8 cellular contexts compared by ENCODE assay signal in the genomic region with DNA sequence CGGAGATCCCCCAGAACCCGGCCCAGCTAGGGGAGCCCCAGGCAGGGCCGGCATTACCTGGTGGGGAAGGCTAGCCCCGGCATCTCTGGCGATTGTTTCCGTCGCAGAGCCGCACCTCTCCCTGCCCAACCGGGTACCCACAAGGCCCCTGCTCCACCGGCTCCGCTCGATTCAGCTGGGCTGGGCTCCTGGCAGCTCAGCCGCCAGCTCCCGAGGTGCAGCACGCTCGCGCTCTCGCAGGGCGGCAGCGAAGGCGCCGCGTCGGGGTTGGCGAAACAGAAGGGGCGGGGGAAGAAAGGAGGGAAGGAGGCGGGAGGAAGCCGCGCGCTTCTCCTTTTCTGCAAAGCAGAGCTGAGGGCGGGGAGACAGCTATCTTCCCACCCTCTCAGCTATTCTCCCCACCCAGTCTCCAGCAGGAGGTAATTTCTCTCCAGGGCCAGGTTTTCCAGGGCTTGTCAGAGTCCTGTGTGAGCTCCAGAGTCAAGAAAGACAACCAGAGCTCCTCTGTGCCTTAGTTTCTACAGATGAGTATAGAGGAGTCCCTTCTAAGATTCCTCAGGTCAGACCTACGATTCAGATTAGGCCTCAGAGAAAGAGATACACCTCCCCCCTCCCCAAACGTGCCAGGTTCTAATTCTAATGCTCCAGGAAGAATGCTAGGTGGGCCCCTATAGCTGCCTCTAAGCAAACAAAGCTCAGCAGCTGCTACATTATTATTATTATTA.
DNase-seq lines count a peak whose midpoint lies in the region; ATAC-seq, FAIRE-seq and TF ChIP-seq lines count a peak whose summit lies in the region.

No MANE protein-coding gene starts in this region.

- WGBS in body of pancreas, 2 donors: 3 to 8% methylated on average over 16 to 33 of the region's 33 CpGs

- H3K27me3 ChIP-seq in body of pancreas: no peaks in the 10 kb centered on the region

- no peaks in the 10 kb centered on the region for H3K36me3 ChIP-seq in body of pancreas (replicated peaks in 1 of 2; ENCODE audit: insufficient read depth in 1 of 2, low read depth in 2 of 2)

- H3K4me1 ChIP-seq in body of pancreas: peaks cover 28% of the 10 kb centered on the region

- H3K27ac ChIP-seq in body of pancreas: peak overlapping the region; percentile 2 to 23 (median 12)

- intact Hi-C loops in body of pancreas (cut with DNase I): no loop called here

- peak in 2 of 3 donors; percentile 34 to 35 for TF ChIP-seq POLR2A in body of pancreas (IDR thresholded peaks at IDR 0.05)

- DNase-seq in ELR (ENCODE audit: low read depth) (peak; percentile 90), LHCN-M2 (ENCODE audit: low read depth) (peak; percentile 83), body of pancreas (peak; percentile 81 to 89 (median 86)), skeletal muscle cell (ENCODE audit: low read depth) (peak; percentile 60), NCI-H2196 treated with DMSO at 0.1 percent for 48 hours (lab: John Stamatoyannopoulos, UW; ENCODE audit: unreplicated experiment) (no peak)

- TF ChIP-seq CTCF in body of pancreas (IDR thresholded peaks at IDR 0.05): peak in 3 of 7 experiments; percentile 22 to 32 (median 27)

- H3K4me3 ChIP-seq in body of pancreas: no peak overlapping the region
- peak overlapping the region; percentile 44 for H3K4me3 ChIP-seq in iPS-11a (ENCODE audit: low read depth, low read length)
- peak overlapping the region; percentile 70 for H3K4me3 ChIP-seq in skeletal muscle cell (ENCODE audit: low read depth, low read length)

- peak; percentile 3 for FAIRE-seq in TTC549 (lab: Jason Lieb, UNC)

- H3K9me3 ChIP-seq in body of pancreas: no peaks in the 10 kb centered on the region

- peak; percentile 93 for ATAC-seq in GM21825 (IDR thresholded peaks at IDR 0.05; ENCODE audit: unreplicated experiment)
- peak; percentile 89 for ATAC-seq in body of pancreas

Comparison
In these comparisons a context has a peak if more than half of its experiments do, and no peak if none do; other contexts are left out.
1. H3K4me3 ChIP-seq: peak in iPS-11a (single experiment) and skeletal muscle cell (single experiment); none in body of pancreas (0 of 2).